Comparison of ENCODE assay signal across 16 cellular contexts in genomic region chr7:47355684-47356083, GRCh38.
DNase-seq lines count a peak whose midpoint lies in the region; ATAC-seq and TF ChIP-seq lines count a peak whose summit lies in the region.
"Had no signal": no experiment of that assay in that cellular context is flagged by ENCODE, and none has a peak within 500 bp of the region (broad histone marks: within the 10 kb centered on the region; RNA-seq: fewer than 3 reads in every experiment).

No MANE protein-coding gene starts in this region.

- no peaks in the 10 kb centered on the region for H3K27me3 ChIP-seq in Peyer's patch
- no peaks in the 10 kb centered on the region for H3K27me3 ChIP-seq in heart left ventricle
- H3K27me3 ChIP-seq in left lung, result no peaks in the 10 kb centered on the region
- H3K27me3 ChIP-seq in spleen (replicated peaks in 1 of 7), result no peaks in the 10 kb centered on the region
- H3K27me3 ChIP-seq in brain microvascular endothelial cell (replicated peaks), result no peaks in the 10 kb centered on the region
- H3K27me3 ChIP-seq: SJCRH30 had no signal

- in situ Hi-C loops in brain microvascular endothelial cell (cut with HindIII; ENCODE audit: low pct_ligation_motif_present, low sequenced_read_pairs), result no loop called here

- H3K27ac ChIP-seq in Peyer's patch (peak overlapping the region in 3 of 4 donors; percentile 76 to 93 (median 77)), heart left ventricle (peak overlapping the region in 1 of 12 donors; percentile 37), left lung (no peak overlapping the region), spleen (no peak overlapping the region), brain microvascular endothelial cell (no peak overlapping the region)
- H3K27ac ChIP-seq: C4-2B, SJCRH30 had no signal

- CTCF ChIA-PET in activated CD8-positive, alpha-beta memory T cell treated with anti-CD3 and anti-CD28 coated beads, Interleukin-2, amount 10 ng/mL, durations not matched to agents 7 days and 5 days (lab: Charles Lee), result no interaction called here
- CTCF ChIA-PET in activated CD4-positive, alpha-beta T cell treated with anti-CD3 and anti-CD28 coated beads for 36 hours (lab: Charles Lee), result interaction anchor here (0.6 to 0.7 kb wide), 2 partner anchors 49 to 278 kb away, joined by 3 to 4 read pairs; no protein-coding TSS in a partner anchor

- H3K36me3 ChIP-seq in Peyer's patch, result peaks cover 0 to 11% (median 0%) of the 10 kb centered on the region in 3 donors
- peaks cover 0 to 27% (median 0%) of the 10 kb centered on the region in 9 donors for H3K36me3 ChIP-seq in heart left ventricle
- peaks cover 0 to 17% of the 10 kb centered on the region in 2 donors for H3K36me3 ChIP-seq in left lung
- peaks cover 0 to 80% (median 0%) of the 10 kb centered on the region in 6 donors for H3K36me3 ChIP-seq in spleen
- H3K36me3 ChIP-seq in brain microvascular endothelial cell (replicated peaks), result no peaks in the 10 kb centered on the region

- H3K4me3 ChIP-seq in Peyer's patch, result no peak overlapping the region
- no peak overlapping the region for H3K4me3 ChIP-seq in heart left ventricle
- H3K4me3 ChIP-seq in left lung, result no peak overlapping the region
- H3K4me3 ChIP-seq in spleen, result no peak overlapping the region
- no peak overlapping the region for H3K4me3 ChIP-seq in brain microvascular endothelial cell (ENCODE audit: low read depth, low read length)
- H3K4me3 ChIP-seq: SJCRH30 had no signal

- H3K27ac Mint-ChIP-seq in activated CD8-positive, alpha-beta memory T cell treated with anti-CD3 and anti-CD28 coated beads, Interleukin-2, amount 10 ng/mL, durations not matched to agents 7 days and 5 days, result no peak overlapping the region
- no peak overlapping the region for H3K27ac Mint-ChIP-seq in activated CD4-positive, alpha-beta T cell treated with anti-CD3 and anti-CD28 coated beads for 36 hours

- TF ChIP-seq CTCF in Peyer's patch (IDR thresholded peaks at IDR 0.05) (no peak), heart left ventricle (IDR thresholded peaks at IDR 0.05) (no peak), left lung (IDR thresholded peaks at IDR 0.05) (no peak), spleen (IDR thresholded peaks at IDR 0.05 in 8 of 11, conservative IDR thresholded peaks at IDR 0.05 in 3 of 11) (no peak), brain microvascular endothelial cell (IDR thresholded peaks at IDR 0.05; ENCODE audit: low read depth, low read length, missing control alignments) (no peak)

- H3K9me3 ChIP-seq in Peyer's patch, result no peaks in the 10 kb centered on the region
- no peaks in the 10 kb centered on the region for H3K9me3 ChIP-seq in heart left ventricle
- H3K9me3 ChIP-seq in left lung, result no peaks in the 10 kb centered on the region
- no peaks in the 10 kb centered on the region for H3K9me3 ChIP-seq in spleen
- H3K9me3 ChIP-seq: SJCRH30 had no signal

- H3K4me1 Mint-ChIP-seq in activated CD8-positive, alpha-beta memory T cell treated with anti-CD3 and anti-CD28 coated beads, Interleukin-2, amount 10 ng/mL, durations not matched to agents 7 days and 5 days, result no peaks in the 10 kb centered on the region
- no peaks in the 10 kb centered on the region for H3K4me1 Mint-ChIP-seq in activated CD4-positive, alpha-beta T cell treated with anti-CD3 and anti-CD28 coated beads for 36 hours

- intact Hi-C loops in heart left ventricle (cut with DNase I), result loop anchor here in 1 of 10 donors (2.0 kb wide), 1 partner anchor 15 kb away; no protein-coding TSS in a partner anchor
- intact Hi-C loops in left lung (cut with DNase I), result no loop called here
- intact Hi-C loops in spleen (cut with DNase I; ENCODE audit: low total_unique reads), result no loop called here
- intact Hi-C loops in activated CD4-positive, alpha-beta T cell treated with anti-CD3 and anti-CD28 coated beads for 36 hours (cut with DNase I, micrococcal nuclease), result no loop called here

- TF ChIP-seq POLR2A in Peyer's patch (IDR thresholded peaks at IDR 0.05) (no peak), heart left ventricle (IDR thresholded peaks at IDR 0.05) (no peak), spleen (IDR thresholded peaks at IDR 0.05) (no peak)

- no peak overlapping the region for H3K4me3 Mint-ChIP-seq in activated CD8-positive, alpha-beta memory T cell treated with anti-CD3 and anti-CD28 coated beads, Interleukin-2, amount 10 ng/mL, durations not matched to agents 7 days and 5 days
- no peak overlapping the region for H3K4me3 Mint-ChIP-seq in activated CD4-positive, alpha-beta T cell treated with anti-CD3 and anti-CD28 coated beads for 36 hours

- WGBS in heart left ventricle, 4 donors, result 71 to 77% (median 71%) methylated on average over 5 of the region's 5 CpGs
- 69 to 82% (median 77%) methylated on average over 3 to 5 of the region's 5 CpGs for WGBS in spleen, 5 donors

- H3K4me1 ChIP-seq in Peyer's patch (peaks cover 0 to 39% (median 11%) of the 10 kb centered on the region in 4 donors), heart left ventricle (peaks cover 0 to 31% (median 15%) of the 10 kb centered on the region in 12 donors), left lung (no peaks in the 10 kb centered on the region), spleen (peaks cover 0 to 41% (median 2%) of the 10 kb centered on the region in 6 donors)
- H3K4me1 ChIP-seq: SJCRH30 had no signal

- H3K9me3 Mint-ChIP-seq in activated CD8-positive, alpha-beta memory T cell treated with anti-CD3 and anti-CD28 coated beads, Interleukin-2, amount 10 ng/mL, durations not matched to agents 7 days and 5 days (ENCODE audit: low read depth), result no peaks in the 10 kb centered on the region
- H3K9me3 Mint-ChIP-seq in activated CD4-positive, alpha-beta T cell treated with anti-CD3 and anti-CD28 coated beads for 36 hours (ENCODE audit: low read depth), result no peaks in the 10 kb centered on the region

- DNase-seq in Peyer's patch, result peak in 2 of 3 donors; percentile 45 to 53
- DNase-seq in heart left ventricle, result no peak
- DNase-seq in left lung, result no peak
- peak; percentile 32 for DNase-seq in spleen
- DNase-seq in HUDEP-2 (lab: John Stamatoyannopoulos, UW; ENCODE audit: unreplicated experiment in 76 of 76), result no peak
- no peak for DNase-seq in brain microvascular endothelial cell
- no peak for DNase-seq in activated CD8-positive, alpha-beta memory T cell treated with anti-CD3 and anti-CD28 coated beads, Interleukin-2, amount 10 ng/mL, durations not matched to agents 7 days and 5 days
- no peak for DNase-seq in activated CD4-positive, alpha-beta T cell treated with anti-CD3 and anti-CD28 coated beads for 36 hours
- DNase-seq: Calu3, IMR-90, Kasumi-1, NCI-H1417 treated with DMSO at 0.1 percent for 48 hours, NCI-H2029, NCI-H510A treated with DMSO at 0.1 percent for 48 hours, SJCRH30 had no signal

- POLR2A ChIA-PET in activated CD4-positive, alpha-beta T cell treated with anti-CD3 and anti-CD28 coated beads for 36 hours (lab: Charles Lee), result no interaction called here

- ATAC-seq in heart left ventricle, result peak in 3 of 4 donors; percentile 17 to 43 (median 41)
- peak; percentile 60 for ATAC-seq in left lung
- ATAC-seq in activated CD8-positive, alpha-beta memory T cell treated with anti-CD3 and anti-CD28 coated beads, Interleukin-2, amount 10 ng/mL, durations not matched to agents 7 days and 5 days, result no peak
- ATAC-seq in activated CD4-positive, alpha-beta T cell treated with anti-CD3 and anti-CD28 coated beads for 36 hours, result no peak

- H3K36me3 Mint-ChIP-seq in activated CD8-positive, alpha-beta memory T cell treated with anti-CD3 and anti-CD28 coated beads, Interleukin-2, amount 10 ng/mL, durations not matched to agents 7 days and 5 days, result no peaks in the 10 kb centered on the region
- H3K36me3 Mint-ChIP-seq in activated CD4-positive, alpha-beta T cell treated with anti-CD3 and anti-CD28 coated beads for 36 hours (ENCODE audit: low read depth), result no peaks in the 10 kb centered on the region

- H3K27me3 Mint-ChIP-seq in activated CD8-positive, alpha-beta memory T cell treated with anti-CD3 and anti-CD28 coated beads, Interleukin-2, amount 10 ng/mL, durations not matched to agents 7 days and 5 days, result no peaks in the 10 kb centered on the region
- peaks cover 2% of the 10 kb centered on the region for H3K27me3 Mint-ChIP-seq in activated CD4-positive, alpha-beta T cell treated with anti-CD3 and anti-CD28 coated beads for 36 hours

Comparison
In these comparisons a context has a peak if more than half of its experiments do, and no peak if none do; other contexts are left out.
1. DNase-seq: peak in Peyer's patch (2 of 3) and spleen (single experiment); none in heart left ventricle (0 of 5), left lung (0 of 2), HUDEP-2 (0 of 76), brain microvascular endothelial cell (single experiment), activated CD8-positive, alpha-beta memory T cell treated with anti-CD3 and anti-CD28 coated beads, Interleukin-2, amount 10 ng/mL, durations not matched to agents 7 days and 5 days (single experiment) and activated CD4-positive, alpha-beta T cell treated with anti-CD3 and anti-CD28 coated beads for 36 hours (single experiment).
2. H3K27ac ChIP-seq: peak in Peyer's patch (3 of 4); none in left lung (0 of 2), spleen (0 of 8) and brain microvascular endothelial cell (single experiment).
3. ATAC-seq: peak in heart left ventricle (3 of 4) and left lung (single experiment); none in activated CD8-positive, alpha-beta memory T cell treated with anti-CD3 and anti-CD28 coated beads, Interleukin-2, amount 10 ng/mL, durations not matched to agents 7 days and 5 days (single experiment) and activated CD4-positive, alpha-beta T cell treated with anti-CD3 and anti-CD28 coated beads for 36 hours (single experiment).